ENCODE assay signal across 1 cellular context in genomic region chr10:124791378-124792348, GRCh38.
TF ChIP-seq lines count a peak whose summit lies in the region.

Gene EEF1AKMT2, minus strand, starts transcription at chr10:124791887. Its CDS starts 54 bp downstream, at chr10:124791833.

TF ChIP-seq in HepG2, 621 proteins besides CTCF, POLR2A, EP300 and RAD21 (continued from another document and continues in another):
- TF ChIP-seq HMGXB3 (CRISPR knock-in tag; IDR thresholded peaks at IDR 0.05; ENCODE audit: borderline replicate concordance): peak; percentile 63; the same call in 1 of the 2 replicates
- peak; percentile 69; the same call in 1 of the 2 replicates for TF ChIP-seq ZNF879 (CRISPR knock-in tag; IDR thresholded peaks at IDR 0.05)
- peak; percentile 100 for TF ChIP-seq ZBTB7B (CRISPR knock-in tag; IDR thresholded peaks at IDR 0.05)
- no peak for TF ChIP-seq GLMP (CRISPR knock-in tag; IDR thresholded peaks at IDR 0.05; ENCODE audit: borderline replicate concordance)
- TF ChIP-seq CENPBD1 (CRISPR knock-in tag; IDR thresholded peaks at IDR 0.05; ENCODE audit: borderline replicate concordance, low read depth): no peak
- peak; percentile 90; the same call in 1 of the 2 replicates for TF ChIP-seq ZNF615 (CRISPR knock-in tag; IDR thresholded peaks at IDR 0.05; ENCODE audit: borderline replicate concordance)
- 0 out of 2 replicates have a peak, but pooled peaks have one; percentile 81 for TF ChIP-seq WIZ (CRISPR knock-in tag; IDR thresholded peaks at IDR 0.05)
- TF ChIP-seq ARID2 (CRISPR knock-in tag; IDR thresholded peaks at IDR 0.05; ENCODE audit: borderline replicate concordance): 0 out of 2 replicates have a peak, but pooled peaks have one; percentile 52
- TF ChIP-seq GLI4 (CRISPR knock-in tag; IDR thresholded peaks at IDR 0.05; ENCODE audit: borderline replicate concordance): 0 out of 2 replicates have a peak, but pooled peaks have one; percentile 89
- no peak; the same call in 1 of the 2 replicates for TF ChIP-seq GTF3A (CRISPR knock-in tag; conservative IDR thresholded peaks at IDR 0.05)
- TF ChIP-seq ZHX1 (CRISPR knock-in tag; IDR thresholded peaks at IDR 0.05; ENCODE audit: low read depth): peak; percentile 67; the same call in 1 of the 2 replicates
- peak; percentile 60 for TF ChIP-seq PAXIP1 (CRISPR knock-in tag; conservative IDR thresholded peaks at IDR 0.05)
- TF ChIP-seq ZNF225 (CRISPR knock-in tag; IDR thresholded peaks at IDR 0.05): peak; percentile 76; the same call in 1 of the 2 replicates
- no peak for TF ChIP-seq PAWR (CRISPR knock-in tag; IDR thresholded peaks at IDR 0.05; ENCODE audit: borderline replicate concordance)
- peak; percentile 78; the same call in 1 of the 2 replicates for TF ChIP-seq SP140L (CRISPR knock-in tag; IDR thresholded peaks at IDR 0.05; ENCODE audit: borderline replicate concordance)
- peak; percentile 93 for TF ChIP-seq KMT2A (CRISPR knock-in tag; IDR thresholded peaks at IDR 0.05)
- TF ChIP-seq ZNF350 (CRISPR knock-in tag; IDR thresholded peaks at IDR 0.05; ENCODE audit: borderline replicate concordance, low read depth): peak; percentile 84; the same call in 1 of the 2 replicates
- peak; percentile 51 for TF ChIP-seq SALL1 (CRISPR knock-in tag; IDR thresholded peaks at IDR 0.05)
- no peak for TF ChIP-seq MIER2 (CRISPR knock-in tag; IDR thresholded peaks at IDR 0.05)
- no peak for TF ChIP-seq POLR2AphosphoS2 (IDR thresholded peaks at IDR 0.05; ENCODE audit: low read depth, low read length)
- TF ChIP-seq ZNF660 (CRISPR knock-in tag; IDR thresholded peaks at IDR 0.05; ENCODE audit: borderline replicate concordance, low read depth): no peak
- peak; percentile 84; the same call in 1 of the 2 replicates for TF ChIP-seq MAF1 (CRISPR knock-in tag; IDR thresholded peaks at IDR 0.05; ENCODE audit: borderline replicate concordance)
- TF ChIP-seq MBD4 (IDR thresholded peaks at IDR 0.05; ENCODE audit: borderline replicate concordance, low read length): no peak
- TF ChIP-seq PBX2 (CRISPR knock-in tag; IDR thresholded peaks at IDR 0.05): no peak
- TF ChIP-seq IRF1 (CRISPR knock-in tag; IDR thresholded peaks at IDR 0.05; ENCODE audit: low read depth): no peak
- peak; percentile 85; the same call in 1 of the 2 replicates for TF ChIP-seq ZMAT3 (CRISPR knock-in tag; conservative IDR thresholded peaks at IDR 0.05)
- no peak for TF ChIP-seq ZBTB40 (IDR thresholded peaks at IDR 0.05)
- TF ChIP-seq ZBTB40 (CRISPR knock-in tag; IDR thresholded peaks at IDR 0.05): peak; percentile 93
- TF ChIP-seq ZSCAN22 (CRISPR knock-in tag; IDR thresholded peaks at IDR 0.05): no peak; the same call in 1 of the 2 replicates
